8 cellular contexts compared by ENCODE assay signal in the genomic region with DNA sequence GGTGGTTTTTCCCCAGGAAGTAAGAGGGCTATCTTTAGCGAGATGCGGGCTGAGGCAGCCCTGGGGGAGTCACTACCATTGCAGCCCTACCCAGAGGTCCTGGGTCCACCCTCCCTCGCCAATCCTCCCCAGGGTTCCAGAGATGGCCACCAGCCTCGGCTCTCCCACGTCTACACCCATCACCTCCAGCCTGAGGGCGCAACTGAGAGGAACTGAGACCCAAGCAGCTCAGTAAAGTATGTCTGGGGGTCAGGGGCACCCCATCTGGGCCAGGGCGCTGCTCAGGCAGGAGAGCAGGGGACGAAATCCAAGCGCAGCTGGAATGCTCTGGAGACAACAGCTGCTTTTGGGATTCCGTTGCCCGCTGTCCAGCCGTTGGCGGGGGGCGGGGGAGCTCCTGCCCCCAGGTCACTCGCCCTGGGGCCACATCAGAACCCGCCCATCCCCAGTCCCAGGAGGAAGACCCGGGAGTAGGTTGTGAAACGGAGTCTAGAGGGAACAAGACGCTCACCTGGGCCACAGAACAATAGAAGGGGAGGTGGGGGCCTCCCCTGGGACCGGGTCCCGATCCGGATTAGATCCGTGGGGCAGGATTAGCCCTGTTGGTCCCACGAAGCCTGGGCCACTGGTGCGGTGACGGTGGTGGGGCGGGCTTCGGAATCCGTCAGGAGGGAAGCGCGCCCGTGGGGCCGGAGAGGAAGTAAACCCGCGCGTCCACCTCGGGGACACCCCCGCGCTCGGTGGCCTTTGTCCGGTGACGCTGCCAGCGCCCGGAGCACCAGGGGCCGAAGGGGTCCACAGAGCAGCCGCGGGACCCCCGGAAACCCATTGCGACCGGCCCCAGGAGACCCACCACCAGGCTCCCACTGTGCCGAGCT. TPM values are rescaled to one million over a fixed set of nuclear protein-coding genes. Genes with fewer than 3 reads are reported as not detected.
A peak's percentile ranks its signal among the peaks of the same experiment; 100 is the strongest.
DNase-seq lines count a peak whose midpoint lies in the region; ATAC-seq and TF ChIP-seq lines count a peak whose summit lies in the region.

No MANE protein-coding gene starts in this region.

- peak overlapping the region; percentile 71 for H3K4me2 ChIP-seq in SU-DHL-6 (ENCODE audit: low read depth, low read length, poor library complexity, severe bottlenecking)

- TF ChIP-seq POLR2A in uterus (IDR thresholded peaks at IDR 0.05), result no peak

- H3K36me3 Mint-ChIP-seq in activated CD8-positive, alpha-beta memory T cell treated with anti-CD3 and anti-CD28 coated beads, Interleukin-2, amount 10 ng/mL, durations not matched to agents 7 days and 5 days, result peaks cover 34% of the 10 kb centered on the region

- no peaks in the 10 kb centered on the region for H3K9me3 Mint-ChIP-seq in activated CD8-positive, alpha-beta memory T cell treated with anti-CD3 and anti-CD28 coated beads, Interleukin-2, amount 10 ng/mL, durations not matched to agents 7 days and 5 days (ENCODE audit: low read depth)

- TF ChIP-seq CTCF in SU-DHL-6 (IDR thresholded peaks at IDR 0.05; ENCODE audit: insufficient read depth, low read length, poor library complexity, severe bottlenecking) (no peak), uterus (IDR thresholded peaks at IDR 0.05) (no peak)

- no peaks in the 10 kb centered on the region for H3K4me1 ChIP-seq in endocrine pancreas (ENCODE audit: control insufficient read depth, insufficient read depth, low read length)
- H3K4me1 ChIP-seq in uterus, result peaks cover 0 to 14% of the 10 kb centered on the region in 2 donors

- H3K27me3 ChIP-seq in SU-DHL-6 (ENCODE audit: low read length) (no peaks in the 10 kb centered on the region), endocrine pancreas (ENCODE audit: control insufficient read depth, insufficient read depth, low read length) (no peaks in the 10 kb centered on the region), uterus (no peaks in the 10 kb centered on the region)

- H3K27ac ChIP-seq in SU-DHL-6 (ENCODE audit: low read depth, low read length) (peak overlapping the region; percentile 94), uterus (peak overlapping the region; percentile 98 to 100)

- H2AFZ ChIP-seq in SU-DHL-6 (ENCODE audit: low read depth, low read length, severe bottlenecking), result no peak overlapping the region

- H3K4me3 Mint-ChIP-seq in activated CD8-positive, alpha-beta memory T cell treated with anti-CD3 and anti-CD28 coated beads, Interleukin-2, amount 10 ng/mL, durations not matched to agents 7 days and 5 days, result peak overlapping the region; percentile 90

- peak; percentile 1 for ATAC-seq in activated CD8-positive, alpha-beta memory T cell treated with anti-CD3 and anti-CD28 coated beads, Interleukin-2, amount 10 ng/mL, durations not matched to agents 7 days and 5 days
- ATAC-seq in HG02970 (IDR thresholded peaks at IDR 0.05; ENCODE audit: low FRiP score, unreplicated experiment) (peak; percentile 7), GM18858 (IDR thresholded peaks at IDR 0.05; ENCODE audit: unreplicated experiment) (no peak)

- H3K79me2 ChIP-seq in SU-DHL-6 (ENCODE audit: insufficient read depth, low read length), result peaks cover 21% of the 10 kb centered on the region; the same call in 1 of the 2 replicates

- CTCF ChIA-PET in activated CD8-positive, alpha-beta memory T cell treated with anti-CD3 and anti-CD28 coated beads, Interleukin-2, amount 10 ng/mL, durations not matched to agents 7 days and 5 days (lab: Charles Lee), result interaction anchor here (1.0 to 9.4 kb wide), 8 partner anchors 9 to 357 kb away, joined by 3 to 101 read pairs (median 6); partner anchors contain the start of genes CELSR3, IMPDH2, P4HTM and QRICH1

- H3K4me1 Mint-ChIP-seq in activated CD8-positive, alpha-beta memory T cell treated with anti-CD3 and anti-CD28 coated beads, Interleukin-2, amount 10 ng/mL, durations not matched to agents 7 days and 5 days, result peaks cover 57% of the 10 kb centered on the region

- H3K4me3 ChIP-seq in SU-DHL-6 (ENCODE audit: insufficient read depth, low read length, poor library complexity, severe bottlenecking), result peak overlapping the region; percentile 74
- peak overlapping the region; percentile 30 for H3K4me3 ChIP-seq in endocrine pancreas (ENCODE audit: control insufficient read depth, insufficient read depth, low read length)
- H3K4me3 ChIP-seq in uterus, result peak overlapping the region; percentile 89 to 93

- H3K9me3 ChIP-seq in SU-DHL-6 (ENCODE audit: insufficient read depth, low read length) (no peaks in the 10 kb centered on the region), endocrine pancreas (ENCODE audit: control insufficient read depth, low read length) (no peaks in the 10 kb centered on the region), uterus (no peaks in the 10 kb centered on the region)

- peak; percentile 69 for DNase-seq in activated CD8-positive, alpha-beta memory T cell treated with anti-CD3 and anti-CD28 coated beads, Interleukin-2, amount 10 ng/mL, durations not matched to agents 7 days and 5 days
- no peak for DNase-seq in activated CD8-positive, alpha-beta memory T cell treated with anti-CD3 and anti-CD28 coated beads, Interleukin-2, amount 50 U/mL, for 4 hours
- DNase-seq in mucosa of gallbladder (ENCODE audit: low spot score) (peak; percentile 37), uterus (peak in 1 of 2 donors; percentile 51)

- H4K20me1 ChIP-seq in SU-DHL-6 (ENCODE audit: low read depth, low read length), result no peaks in the 10 kb centered on the region

- intact Hi-C loops in uterus (cut with DNase I; ENCODE audit: low total_unique reads), result no loop called here

- peak overlapping the region; percentile 94 for H3K27ac Mint-ChIP-seq in activated CD8-positive, alpha-beta memory T cell treated with anti-CD3 and anti-CD28 coated beads, Interleukin-2, amount 10 ng/mL, durations not matched to agents 7 days and 5 days

- H3K27me3 Mint-ChIP-seq in activated CD8-positive, alpha-beta memory T cell treated with anti-CD3 and anti-CD28 coated beads, Interleukin-2, amount 10 ng/mL, durations not matched to agents 7 days and 5 days, result no peaks in the 10 kb centered on the region

- H3K9me2 ChIP-seq in SU-DHL-6 (replicated peaks; ENCODE audit: insufficient read depth, low read length), result no peaks in the 10 kb centered on the region

- H3F3A ChIP-seq in SU-DHL-6 (ENCODE audit: insufficient read depth), result peaks cover 31% of the 10 kb centered on the region

- H3K9ac ChIP-seq in SU-DHL-6 (ENCODE audit: low read length) (peak overlapping the region; percentile 94), endocrine pancreas (ENCODE audit: control insufficient read depth, insufficient read depth, low read length) (peak overlapping the region; percentile 78)

- no peaks in the 10 kb centered on the region for H3K36me3 ChIP-seq in SU-DHL-6 (ENCODE audit: low read length)
- no peaks in the 10 kb centered on the region for H3K36me3 ChIP-seq in endocrine pancreas (ENCODE audit: control insufficient read depth, insufficient read depth, low read length)
- H3K36me3 ChIP-seq in uterus, result no peaks in the 10 kb centered on the region

RNA-seq across cellular contexts. Expression of gene NDUFAF3, which starts 1.3 kb away (rescaled TPM):
- 100 to 1,000 TPM in 1 of 2 experiments, 10 to 100 TPM in 1; 94.3 to 101 TPM for total RNA-seq in activated CD8-positive, alpha-beta memory T cell treated with anti-CD3 and anti-CD28 coated beads, Interleukin-2, amount 10 ng/mL, durations not matched to agents 7 days and 5 days
- 83.3 TPM for total RNA-seq in mucosa of gallbladder
- total RNA-seq in uterus, result 10 to 100 TPM in 3 of 4 donors, 1 to 10 TPM in 1; 8.8 to 96.6 (median 30.3) TPM

RNA-seq across cellular contexts. Expression of gene DALRD3, which starts 2.2 kb away (rescaled TPM):
- 10 to 100 TPM; 25.8 to 29.9 TPM for total RNA-seq in activated CD8-positive, alpha-beta memory T cell treated with anti-CD3 and anti-CD28 coated beads, Interleukin-2, amount 10 ng/mL, durations not matched to agents 7 days and 5 days
- 37.1 TPM for total RNA-seq in mucosa of gallbladder
- 10 to 100 TPM; 13.8 to 93.0 (median 27.7) TPM for total RNA-seq in uterus

RNA-seq across cellular contexts. Expression of gene IMPDH2, which starts 8.6 kb away (rescaled TPM):
- 100 to 1,000 TPM; 186 to 229 TPM for total RNA-seq in activated CD8-positive, alpha-beta memory T cell treated with anti-CD3 and anti-CD28 coated beads, Interleukin-2, amount 10 ng/mL, durations not matched to agents 7 days and 5 days
- total RNA-seq in mucosa of gallbladder (136 TPM), uterus (100 to 1,000 TPM in 3 of 4 donors, 10 to 100 TPM in 1; 53.0 to 273 (median 163) TPM)

RNA-seq across cellular contexts. Expression of gene WDR6, which starts 13.4 kb away (rescaled TPM):
- 100 to 1,000 TPM; 130 to 154 TPM for total RNA-seq in activated CD8-positive, alpha-beta memory T cell treated with anti-CD3 and anti-CD28 coated beads, Interleukin-2, amount 10 ng/mL, durations not matched to agents 7 days and 5 days
- 283 TPM for total RNA-seq in mucosa of gallbladder
- total RNA-seq in uterus, result 100 to 1,000 TPM in 3 of 4 donors, 10 to 100 TPM in 1; 50.0 to 243 (median 122) TPM

RNA-seq across cellular contexts. Expression of gene P4HTM, which starts 30.5 kb away (rescaled TPM):
- total RNA-seq in activated CD8-positive, alpha-beta memory T cell treated with anti-CD3 and anti-CD28 coated beads, Interleukin-2, amount 10 ng/mL, durations not matched to agents 7 days and 5 days, result 10 to 100 TPM; 44.5 to 50.6 TPM
- total RNA-seq in mucosa of gallbladder (104 TPM), uterus (10 to 100 TPM; 35.0 to 81.5 (median 51.1) TPM)

Comparison
In these comparisons a context has a peak if more than half of its experiments do, and no peak if none do; other contexts are left out.
1. H3K4me3 ChIP-seq: peak in every context shown above with its lines; median percentile 91 in uterus; 74 in SU-DHL-6; 30 in endocrine pancreas.